Comparison of ENCODE assay signal across 8 cellular contexts in the genomic region with DNA sequence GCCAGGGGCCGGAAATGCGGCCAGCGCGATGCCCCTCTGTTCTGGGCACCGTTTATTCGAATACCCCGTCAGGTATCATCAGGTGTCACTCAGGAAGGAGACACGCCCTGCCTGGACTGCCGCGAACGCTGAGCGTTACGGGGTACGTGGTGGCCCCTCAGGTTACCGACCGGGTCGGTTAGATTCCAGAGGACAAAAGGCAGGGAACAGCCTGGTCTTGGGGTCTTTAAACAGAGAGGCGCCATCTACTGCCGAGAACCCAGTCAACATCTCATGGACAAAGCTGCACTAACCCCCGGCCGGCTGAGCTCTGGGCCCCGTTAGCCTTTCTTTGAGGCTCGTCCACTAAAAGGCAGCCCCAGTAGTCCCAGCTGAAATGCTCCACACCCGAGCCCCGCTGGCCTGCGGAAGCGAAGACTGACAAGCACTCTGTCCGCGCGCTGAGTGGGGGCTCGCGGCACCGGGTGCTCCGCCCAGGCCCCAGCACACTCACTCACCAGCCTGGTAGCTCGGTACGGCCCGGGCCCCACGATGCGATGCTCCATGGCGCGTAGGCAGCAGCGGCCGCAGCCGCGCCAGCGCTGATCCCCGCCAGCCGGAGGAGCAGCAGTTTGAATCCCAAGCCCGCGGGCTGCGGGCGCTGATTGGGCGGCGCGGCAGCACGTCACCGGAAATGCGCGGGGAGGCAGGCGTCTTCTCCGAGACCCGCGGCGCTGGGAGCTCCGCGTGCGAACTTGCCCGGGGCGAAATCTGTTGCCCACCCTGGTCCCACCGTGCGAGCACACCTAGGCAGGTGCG. TPM values are rescaled to one million over a fixed set of nuclear protein-coding genes. Genes with fewer than 3 reads are reported as not detected.
A peak's percentile ranks its signal among the peaks of the same experiment; 100 is the strongest.
DNase-seq lines count a peak whose midpoint lies in the region; TF ChIP-seq lines count a peak whose summit lies in the region.

A gene with protein sequence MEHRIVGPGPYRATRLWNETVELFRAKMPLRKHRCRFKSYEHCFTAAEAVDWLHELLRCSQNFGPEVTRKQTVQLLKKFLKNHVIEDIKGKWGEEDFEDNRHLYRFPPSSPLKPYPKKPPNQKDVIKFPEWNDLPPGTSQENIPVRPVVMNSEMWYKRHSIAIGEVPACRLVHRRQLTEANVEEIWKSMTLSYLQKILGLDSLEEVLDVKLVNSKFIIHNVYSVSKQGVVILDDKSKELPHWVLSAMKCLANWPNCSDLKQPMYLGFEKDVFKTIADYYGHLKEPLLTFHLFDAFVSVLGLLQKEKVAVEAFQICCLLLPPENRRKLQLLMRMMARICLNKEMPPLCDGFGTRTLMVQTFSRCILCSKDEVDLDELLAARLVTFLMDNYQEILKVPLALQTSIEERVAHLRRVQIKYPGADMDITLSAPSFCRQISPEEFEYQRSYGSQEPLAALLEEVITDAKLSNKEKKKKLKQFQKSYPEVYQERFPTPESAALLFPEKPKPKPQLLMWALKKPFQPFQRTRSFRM (minus strand): TSS at position 618 of the 798 bp plus-strand sequence. CDS start 73 bp downstream, at position 545.

- H3K27ac ChIP-seq in temporal lobe (ENCODE audit: low read depth, low read length), result peak within 1 kb of the TSS; percentile 25

- intact Hi-C loops in activated naive CD4-positive, alpha-beta T cell treated with anti-CD3 and anti-CD28 coated beads for 36 hours (cut with micrococcal nuclease), result loop anchor here (1.0 to 5.0 kb wide), 6 partner anchors 8 to 708 kb away; a partner anchor contains a TSS

- TF ChIP-seq CTCF in GM10266 (IDR thresholded peaks at IDR 0.05; ENCODE audit: control insufficient read depth, insufficient read depth, low read depth, missing control alignments), result peak; percentile 32
- peak; percentile 69 for TF ChIP-seq CTCF in HFFc6 (IDR thresholded peaks at IDR 0.05)

- H3K27ac Mint-ChIP-seq in HFFc6, result peak within 1 kb of the TSS; percentile 87
- H3K27ac Mint-ChIP-seq in activated naive CD4-positive, alpha-beta T cell treated with anti-CD3 and anti-CD28 coated beads for 36 hours, result peak within 1 kb of the TSS; percentile 81

- 0 out of 2 replicates have a peak, but pooled peaks cover 5% of the 10 kb centered on the region for H3K27me3 Mint-ChIP-seq in HFFc6 (ENCODE audit: insufficient read depth)
- H3K27me3 Mint-ChIP-seq in activated naive CD4-positive, alpha-beta T cell treated with anti-CD3 and anti-CD28 coated beads for 36 hours (ENCODE audit: low read depth), result peaks cover 5% of the 10 kb centered on the region

- H3K36me3 Mint-ChIP-seq in HFFc6 (ENCODE audit: low read depth), result no peaks in the 10 kb centered on the region
- H3K36me3 Mint-ChIP-seq in activated naive CD4-positive, alpha-beta T cell treated with anti-CD3 and anti-CD28 coated beads for 36 hours (ENCODE audit: low read depth), result no peaks in the 10 kb centered on the region

- H3K9me3 Mint-ChIP-seq in HFFc6, result no peaks in the 10 kb centered on the region
- H3K9me3 Mint-ChIP-seq in activated naive CD4-positive, alpha-beta T cell treated with anti-CD3 and anti-CD28 coated beads for 36 hours, result no peaks in the 10 kb centered on the region

- H3K4me1 Mint-ChIP-seq in HFFc6 (ENCODE audit: low read depth), result peaks cover 40% of the 10 kb centered on the region
- H3K4me1 Mint-ChIP-seq in activated naive CD4-positive, alpha-beta T cell treated with anti-CD3 and anti-CD28 coated beads for 36 hours (ENCODE audit: low read depth), result peaks cover 12% of the 10 kb centered on the region

- CTCF ChIA-PET in activated naive CD4-positive, alpha-beta T cell treated with anti-CD3 and anti-CD28 coated beads for 36 hours (lab: Charles Lee), result interaction anchor here (0.6 to 1.2 kb wide), 5 partner anchors 12 to 1203 kb away, joined by 3 to 5 read pairs (median 3); no protein-coding TSS in a partner anchor

- DNase-seq in GM10266 (ENCODE audit: extremely low spot score), result peak; percentile 85
- DNase-seq in HFFc6, result peak; percentile 88
- DNase-seq in MV-4-11 (lab: John Stamatoyannopoulos, UW), result peak; percentile 77
- peak; percentile 92 for DNase-seq in SK-N-DZ (ENCODE audit: low spot score)
- peak; percentile 90 for DNase-seq in activated naive CD4-positive, alpha-beta T cell treated with anti-CD3 and anti-CD28 coated beads for 36 hours
- peak; percentile 88 for DNase-seq in germinal center (ENCODE audit: low spot score)
- peak; percentile 85 for DNase-seq in occipital lobe (lab: John Stamatoyannopoulos, UW)

- H3K4me3 Mint-ChIP-seq in HFFc6, result peak within 1 kb of the TSS; percentile 90
- H3K4me3 Mint-ChIP-seq in activated naive CD4-positive, alpha-beta T cell treated with anti-CD3 and anti-CD28 coated beads for 36 hours, result peak within 1 kb of the TSS; percentile 88

RNA-seq across cellular contexts. Expression of the gene that starts here (rescaled TPM):
- total RNA-seq in HFFc6 (2021; fragmentation: NEBNext Ultra II Directional; extraction: Animal tissue kit (Norgen Biotek cat#: 25700)), result 1 to 10 TPM; 2.7 to 8.5 (median 6.5) TPM
- polyA plus RNA-seq in SK-N-DZ (2014; cell fraction: cytosol; rRNA removed), result 50.4 and 52.4 TPM in 2 replicates
- polyA plus RNA-seq in SK-N-DZ (2014; cell fraction: nucleus; rRNA removed), result 51.1 and 65.7 TPM in 2 replicates
- total RNA-seq in activated naive CD4-positive, alpha-beta T cell treated with anti-CD3 and anti-CD28 coated beads for 36 hours, result 10 to 100 TPM; 35.0 to 35.8 TPM
- 10.3 TPM for total RNA-seq in occipital lobe
- total RNA-seq in temporal lobe, result 9.3 TPM

Comparison
In these comparisons a context has a peak if more than half of its experiments do, and no peak if none do; other contexts are left out.
1. Peak in every context shown above with its lines: DNase-seq and H3K27ac ChIP-seq.